33 cellular contexts compared by ENCODE assay signal in the genomic region with DNA sequence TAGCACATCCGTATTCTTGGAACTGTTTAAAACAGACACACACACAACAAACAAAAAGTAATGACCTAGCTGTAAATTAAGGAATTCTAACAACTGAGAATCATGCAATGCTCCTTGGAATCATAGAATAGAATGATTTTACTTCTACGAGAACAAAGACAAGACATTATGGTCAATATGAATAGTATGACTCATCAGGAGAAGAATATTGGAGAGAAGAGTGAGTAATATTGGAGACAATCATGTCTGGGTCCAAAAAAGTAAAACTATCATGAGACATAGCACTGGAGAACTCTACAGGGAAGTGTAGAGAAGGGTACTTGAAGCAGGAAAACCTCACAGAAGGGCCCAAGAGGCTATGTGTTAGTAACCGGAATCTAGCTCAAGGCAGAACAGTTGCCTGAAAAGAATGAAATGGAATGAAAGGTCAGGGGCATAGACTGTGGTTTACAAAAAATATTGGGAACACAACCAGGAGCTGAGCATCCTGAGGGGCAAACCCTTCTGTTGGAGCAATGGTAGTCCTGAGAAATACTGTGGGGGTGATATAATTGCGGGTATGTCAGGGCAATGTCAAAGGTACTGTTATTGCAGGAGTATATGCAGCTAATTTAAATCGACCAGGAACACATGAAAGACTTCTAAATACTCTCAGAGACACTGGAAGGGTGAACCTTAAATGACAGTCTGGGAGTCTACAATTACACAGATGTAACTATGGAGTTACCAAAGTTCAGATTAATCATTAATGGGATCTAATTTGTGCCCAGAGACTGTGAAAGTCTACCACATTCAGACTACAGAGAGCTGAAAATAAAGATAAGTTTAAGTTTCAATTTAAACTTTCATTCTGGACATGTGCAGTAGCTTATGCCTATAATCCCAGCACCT.
DNase-seq lines count a peak whose midpoint lies in the region; ATAC-seq, FAIRE-seq and TF ChIP-seq lines count a peak whose summit lies in the region.
"Had no signal": no experiment of that assay in that cellular context is flagged by ENCODE, and none has a peak within 500 bp of the region (broad histone marks: within the 10 kb centered on the region; RNA-seq: fewer than 3 reads in every experiment).

No MANE protein-coding gene starts in this region.

- DNase-seq in GM12878 (ENCODE audit: low read depth, low spot score) (no peak), kidney glomerular epithelial cell (lab: John Stamatoyannopoulos, UW) (peak; percentile 55), pancreas (no peak), HTR-8/SVneo (ENCODE audit: insufficient read length, low spot score) (no peak), Right ventricle myocardium superior (no peak)
- no peak for DNase-seq in activated CD4-positive, CD25-positive, alpha-beta regulatory T cell treated with anti-CD3 and anti-CD28 coated beads, Interleukin-2, amount 50 U/mL, for 72 hours
- DNase-seq in effector memory CD4-positive, alpha-beta T cell = no peak
- DNase-seq: activated CD4-positive, alpha-beta T cell treated with anti-CD3 and anti-CD28 coated beads, Interleukin-2, amount 10 ng/mL, durations not matched to agents 7 days and 5 days; activated effector memory CD4-positive, alpha-beta T cell treated with Interleukin-2 at 50 U/mL for 16 hours; activated naive CD8-positive, alpha-beta T cell treated with anti-CD3 and anti-CD28 coated beads for 36 hours; activated T-cell treated with anti-CD3 and anti-CD28 coated beads, Interleukin-2, amount 50 U/mL, for 1 hour; anterior cingulate cortex; colonic mucosa; DMS79; effector memory CD8-positive, alpha-beta T cell; erythroblast; GDM1; heart left ventricle; Karpas-422; NCI-H1417 treated with DMSO at 0.1 percent for 48 hours; NCI-H2029 treated with DMSO at 0.1 percent for 48 hours; NCI-H345; ovary; retina; stimulated activated naive B cell treated with anti-CD40 and anti-IgM and Interleukin-4, amounts not matched to agents 10 μg/mL and 1 μg/mL and 100 μg/mL, for 72 hours; substantia nigra; T1000; WERI-Rb-1 had no signal

- intact Hi-C loops in GM12878 (cut with micrococcal nuclease; ENCODE audit: unreplicated experiment) (no loop called here), pancreas (cut with DNase I) (no loop called here), Right ventricle myocardium superior (cut with DNase I) (no loop called here)

- no peak overlapping the region for H3K4me2 ChIP-seq in GM12878 (ENCODE audit: control insufficient read depth, insufficient read depth)
- H3K4me2 ChIP-seq: BLaER1 had no signal

- TF ChIP-seq EP300 in GM12878 (IDR thresholded peaks at IDR 0.05; ENCODE audit: borderline replicate concordance in 1 of 2, control insufficient read depth in 1 of 2, low read depth in 2 of 2, low read length in 2 of 2) = no peak

- no peaks in the 10 kb centered on the region for H4K20me1 ChIP-seq in GM12878 (ENCODE audit: control insufficient read depth, insufficient read depth)
- H4K20me1 ChIP-seq: BLaER1 had no signal

- TF ChIP-seq CTCF in GM12878 (IDR thresholded peaks at IDR 0.05 in 2 of 3, conservative IDR thresholded peaks at IDR 0.05 in 1 of 3; ENCODE audit: control insufficient read depth in 2 of 3, extremely low read depth in 1 of 3, insufficient read depth in 1 of 3, low read depth in 3 of 3, low read length in 3 of 3) = no peak
- TF ChIP-seq CTCF in pancreas (IDR thresholded peaks at IDR 0.05) = no peak

- in situ Hi-C loops in GM12878 (cut with MboI) = no loop called here

- no peak overlapping the region for H3K4me3 ChIP-seq in GM12878
- no peak overlapping the region for H3K4me3 ChIP-seq in pancreas
- H3K4me3 ChIP-seq in effector memory CD4-positive, alpha-beta T cell (ENCODE audit: insufficient read depth, low read depth, low read length, poor library complexity, severe bottlenecking) = no peak overlapping the region
- H3K4me3 ChIP-seq: BLaER1, colonic mucosa, heart left ventricle, ovary, skin epidermis had no signal

- H3K27ac ChIP-seq in GM12878 (ENCODE audit: control insufficient read depth, insufficient read depth) (no peak overlapping the region), pancreas (no peak overlapping the region)
- no peak overlapping the region for H3K27ac ChIP-seq in effector memory CD4-positive, alpha-beta T cell (ENCODE audit: insufficient read depth, low read length, poor library complexity, severe bottlenecking)
- H3K27ac ChIP-seq: BLaER1, colonic mucosa, heart left ventricle, ovary, skin epidermis, WERI-Rb-1 had no signal

- SMC1A ChIA-PET in GM12878 (lab: Charles Lee; ENCODE audit: uncharacterized antibody, unreplicated experiment) = interaction anchor here (0.7 to 2.5 kb wide), 7 partner anchors 9 to 98 kb away, joined by 3 to 8 read pairs (median 3); no protein-coding TSS in a partner anchor

- H2AFZ ChIP-seq in GM12878 (ENCODE audit: control insufficient read depth, low read depth, low read length) = no peak overlapping the region

- ATAC-seq in GM18867 (IDR thresholded peaks at IDR 0.05; ENCODE audit: unreplicated experiment) (peak; percentile 58), GM12878 (peak; percentile 73), pancreas (peak in 3 of 4 donors; percentile 61 to 71 (median 67)), Right ventricle myocardium superior (ENCODE audit: poor library complexity) (no peak)
- ATAC-seq: effector memory CD8-positive, alpha-beta T cell; heart left ventricle; stimulated activated naive B cell treated with anti-CD40 and anti-IgM and Interleukin-4, amounts not matched to agents 10 μg/mL and 1 μg/mL and 100 μg/mL, for 72 hours had no signal

- no peak for TF ChIP-seq POLR2A in GM12878 (IDR thresholded peaks at IDR 0.05; ENCODE audit: low read depth, low read length)

- CTCF ChIA-PET in GM12878 (lab: Yijun Ruan, JAX) = interaction anchor here (0.7 to 1.5 kb wide), 3 partner anchors 10 to 417 kb away, joined by 3 read pairs; no protein-coding TSS in a partner anchor

- FAIRE-seq in GM12878 (lab: Jason Lieb, UNC) = no peak
- no peak for FAIRE-seq in pancreas (lab: Jason Lieb, UNC)
- FAIRE-seq in HTR-8/SVneo (lab: Jason Lieb, UNC) = no peak
- FAIRE-seq: GM19239, H54 had no signal

- no peaks in the 10 kb centered on the region for H3K79me2 ChIP-seq in GM12878 (ENCODE audit: control insufficient read depth, insufficient read depth, low read length)

- TF ChIP-seq RAD21 in GM12878 (IDR thresholded peaks at IDR 0.05; ENCODE audit: insufficient read depth, low read depth, low read length) = no peak

- no peak overlapping the region for H3K9ac ChIP-seq in GM12878 (ENCODE audit: control insufficient read depth, insufficient read depth, low read length)
- H3K9ac ChIP-seq: BLaER1 had no signal

- POLR2A ChIA-PET in GM12878 (lab: Charles Lee) = interaction anchor here (1.0 kb wide), 1 partner anchor 129 kb away, joined by 3 read pairs; no protein-coding TSS in a partner anchor

- H3K4me1 ChIP-seq in GM12878 (ENCODE audit: control insufficient read depth, insufficient read depth, low read length) = no peaks in the 10 kb centered on the region
- no peaks in the 10 kb centered on the region for H3K4me1 ChIP-seq in pancreas
- no peaks in the 10 kb centered on the region for H3K4me1 ChIP-seq in effector memory CD4-positive, alpha-beta T cell (ENCODE audit: control insufficient read depth, insufficient read depth, low read length, poor library complexity, severe bottlenecking)
- H3K4me1 ChIP-seq: BLaER1, colonic mucosa, heart left ventricle had no signal

- 26% methylated on average over 5 of the region's 5 CpGs for WGBS in GM12878 (ENCODE audit: insufficient coverage, insufficient replicate concordance, low lambda C conversion rate, missing lambda C conversion rate)
- 81 to 84% methylated on average over 5 of the region's 5 CpGs for WGBS in pancreas, 2 donors

- no peaks in the 10 kb centered on the region for H3K9me3 ChIP-seq in GM12878 (replicated peaks; ENCODE audit: control insufficient read depth, insufficient read depth, low read length)
- no peaks in the 10 kb centered on the region for H3K9me3 ChIP-seq in pancreas
- no peaks in the 10 kb centered on the region for H3K9me3 ChIP-seq in effector memory CD4-positive, alpha-beta T cell (ENCODE audit: control insufficient read depth, low read length)
- H3K9me3 ChIP-seq: BLaER1, colonic mucosa, ovary had no signal

- H3K27me3 ChIP-seq in GM12878 (replicated peaks in 1 of 2; ENCODE audit: control insufficient read depth in 2 of 2, insufficient read depth in 2 of 2, low read length in 1 of 2) (no peaks in the 10 kb centered on the region), pancreas (no peaks in the 10 kb centered on the region)
- no peaks in the 10 kb centered on the region for H3K27me3 ChIP-seq in effector memory CD4-positive, alpha-beta T cell (replicated peaks; ENCODE audit: control insufficient read depth, insufficient read depth, low read length, poor library complexity, severe bottlenecking)
- H3K27me3 ChIP-seq: BLaER1, colonic mucosa, heart left ventricle, ovary had no signal

- H3K36me3 ChIP-seq in GM12878 (ENCODE audit: control insufficient read depth in 2 of 2, insufficient read depth in 2 of 2, low read length in 1 of 2) (no peaks in the 10 kb centered on the region), pancreas (no peaks in the 10 kb centered on the region)
- no peaks in the 10 kb centered on the region for H3K36me3 ChIP-seq in effector memory CD4-positive, alpha-beta T cell (ENCODE audit: control insufficient read depth, insufficient read depth, low read length)
- H3K36me3 ChIP-seq: BLaER1, colonic mucosa, heart left ventricle, ovary, WERI-Rb-1 had no signal

- RAD21 ChIA-PET in GM12878 (lab: Charles Lee; ENCODE audit: unreplicated experiment) = interaction anchor here (0.8 to 1.7 kb wide), 3 partner anchors 16 to 148 kb away, joined by 3 to 6 read pairs (median 4); no protein-coding TSS in a partner anchor

- no TSS peak for BruUV-seq in GM12878 (replicated peaks; lab: Mats Ljungman, UMichigan)

TF ChIP-seq in GM12878, 131 proteins besides CTCF, POLR2A, EP300 and RAD21 (continues in another document):
- TF ChIP-seq STAT3 (IDR thresholded peaks at IDR 0.05; ENCODE audit: low read depth, low read length) (no peak), ZNF207 (IDR thresholded peaks at IDR 0.05; ENCODE audit: borderline replicate concordance) (no peak), CHD2 (IDR thresholded peaks at IDR 0.05; ENCODE audit: borderline replicate concordance, low read depth, low read length) (no peak), PML (IDR thresholded peaks at IDR 0.05; ENCODE audit: low read length) (no peak)
